In the genomic region with DNA sequence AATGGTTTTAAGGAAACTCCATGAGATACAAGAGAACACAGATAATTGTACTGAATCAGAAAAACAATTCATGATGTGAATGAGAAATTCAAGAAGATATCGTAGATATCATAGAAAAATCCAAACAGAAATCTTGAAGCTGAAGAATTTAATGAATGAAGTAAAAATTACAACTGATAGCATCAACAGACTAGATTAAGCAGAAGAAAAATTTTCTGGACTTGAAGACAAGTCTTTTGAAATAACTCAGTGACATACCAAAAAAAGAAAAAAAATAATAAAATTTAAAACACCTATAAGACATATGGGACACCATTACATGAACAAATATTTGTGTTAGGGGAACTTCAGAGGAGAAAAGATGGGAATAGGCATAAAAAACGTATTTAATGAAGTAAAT, we compare ENCODE assay signal across 29 cellular contexts.
A peak's percentile ranks its signal among the peaks of the same experiment; 100 is the strongest.
DNase-seq lines count a peak whose midpoint lies in the region; ATAC-seq, FAIRE-seq and TF ChIP-seq lines count a peak whose summit lies in the region.
"Had no signal": no experiment of that assay in that cellular context is flagged by ENCODE, and none has a peak within 500 bp of the region (broad histone marks: within the 10 kb centered on the region; RNA-seq: fewer than 3 reads in every experiment).

No MANE protein-coding gene starts in this region.

- H4K20me1 ChIP-seq in K562 (replicated peaks; ENCODE audit: control insufficient read depth, insufficient read depth, low read length) = no peaks in the 10 kb centered on the region
- H4K20me1 ChIP-seq: BLaER1; BLaER1 treated with 17β-estradiol and CSF1 and Interleukin-3, amounts not matched to agents 10 nM and 100 nM had no signal

- H3K9ac ChIP-seq in K562 (ENCODE audit: insufficient read depth in 1 of 2, low read depth in 2 of 2, low read length in 2 of 2) = no peak overlapping the region
- H3K9ac ChIP-seq: BLaER1; BLaER1 treated with 17β-estradiol and CSF1 and Interleukin-3, amounts not matched to agents 10 nM and 100 nM had no signal

- no peak for FAIRE-seq in K562 (lab: Jason Lieb, UNC)
- FAIRE-seq in frontal cortex (lab: Jason Lieb, UNC) = no peak
- FAIRE-seq: A204.1, A549, D721Med had no signal

- H3K9me3 ChIP-seq in K562 (replicated peaks; ENCODE audit: control insufficient read depth, insufficient read depth, low read depth, low read length) = peaks cover 15% of the 10 kb centered on the region
- H3K9me3 ChIP-seq: A549, BE2C, Caco-2 had no signal

- no peak for TF ChIP-seq POLR2A in K562 (conservative IDR thresholded peaks at IDR 0.05)

- BruUV-seq in K562 (replicated peaks; lab: Mats Ljungman, UMichigan) = no TSS peak

- no peak overlapping the region for H2AFZ ChIP-seq in K562 (ENCODE audit: low read depth, low read length)

- H3K4me3 ChIP-seq in K562 = no peak overlapping the region
- H3K4me3 ChIP-seq: A549; BLaER1; BLaER1 treated with 17β-estradiol and CSF1 and Interleukin-3, amounts not matched to agents 10 nM and 100 nM had no signal

- intact Hi-C loops in K562 (cut with micrococcal nuclease) = no loop called here

- CTCF ChIA-PET in K562 (lab: Yijun Ruan, JAX; ENCODE audit: low intra/inter-chr PET ratio) = no interaction called here

- 47% methylated on average over 2 of the region's 2 CpGs for WGBS in K562 (ENCODE audit: insufficient coverage, low coverage, missing lambda C conversion rate)

- no peaks in the 10 kb centered on the region for H3K4me1 ChIP-seq in K562 (replicated peaks in 1 of 2; ENCODE audit: control insufficient read depth in 2 of 2, insufficient read depth in 2 of 2, low read length in 2 of 2)
- H3K4me1 ChIP-seq: A549; BE2C; BLaER1; BLaER1 treated with 17β-estradiol and CSF1 and Interleukin-3, amounts not matched to agents 10 nM and 100 nM had no signal

- H3K9me1 ChIP-seq in K562 (ENCODE audit: control insufficient read depth, insufficient read depth, low read length) = no peaks in the 10 kb centered on the region

- no peak for DNase-seq in K562 (ENCODE audit: extremely low read depth in 1 of 4, low spot score in 3 of 4)
- DNase-seq in frontal cortex (ENCODE audit: low spot score in 2 of 2) = no peak
- DNase-seq: 8988T; ACHN; AML-193; BE2C; C1 segment of cervical spinal cord; Caco-2; Calu3; CD4-positive, alpha-beta memory T cell; CD4-positive, alpha-beta T cell; CD4-positive, CD25-positive, alpha-beta regulatory T cell; CD8-positive, alpha-beta memory T cell; CD8-positive, alpha-beta T cell; COR-L47; DMS 273 treated with DMSO at 0.1 percent for 48 hours; DMS153; DMS53; DMS79; DMS79 treated with DMSO at 0.1 percent for 48 hours; DND-41; EL had no signal

- no peak for TF ChIP-seq RAD21 in K562 (CRISPR knock-in tag; conservative IDR thresholded peaks at IDR 0.05 in 1 of 2, IDR thresholded peaks at IDR 0.05 in 1 of 2)

- no peaks in the 10 kb centered on the region for H3K36me3 ChIP-seq in K562 (ENCODE audit: control insufficient read depth, insufficient read depth, low read length)
- H3K36me3 ChIP-seq: BE2C; BLaER1; BLaER1 treated with 17β-estradiol and CSF1 and Interleukin-3, amounts not matched to agents 10 nM and 100 nM had no signal

- H3K27ac ChIP-seq in K562 (ENCODE audit: extremely low read depth, low read depth, low read length) = no peak overlapping the region
- H3K27ac ChIP-seq: 22Rv1; A549; BLaER1; BLaER1 treated with 17β-estradiol and CSF1 and Interleukin-3, amounts not matched to agents 10 nM and 100 nM; C4-2B had no signal

- H3K4me2 ChIP-seq in K562 (ENCODE audit: insufficient read depth, low read length) = no peak overlapping the region
- H3K4me2 ChIP-seq: A549; BLaER1; BLaER1 treated with 17β-estradiol and CSF1 and Interleukin-3, amounts not matched to agents 10 nM and 100 nM had no signal

- no peaks in the 10 kb centered on the region for H3K79me2 ChIP-seq in K562 (ENCODE audit: control insufficient read depth, insufficient read depth, low read length)

- no peak for ATAC-seq in K562
- ATAC-seq: A549; CD8-positive, alpha-beta T cell had no signal

- TF ChIP-seq EP300 in K562 (IDR thresholded peaks at IDR 0.05; ENCODE audit: low read length) = no peak

- no peak for TF ChIP-seq CTCF in K562 (IDR thresholded peaks at IDR 0.05 in 2 of 3, conservative IDR thresholded peaks at IDR 0.05 in 1 of 3; ENCODE audit: insufficient read depth in 2 of 3, low read depth in 1 of 3, low read length in 3 of 3)

- POLR2A ChIA-PET in K562 (lab: Yijun Ruan, JAX) = no interaction called here

- in situ Hi-C loops in K562 (cut with MboI) = no loop called here

- no peaks in the 10 kb centered on the region for H3K27me3 ChIP-seq in K562 (ENCODE audit: control insufficient read depth in 2 of 2, insufficient read depth in 2 of 2, low read length in 2 of 2)
- H3K27me3 ChIP-seq: BE2C; BLaER1; BLaER1 treated with 17β-estradiol and CSF1 and Interleukin-3, amounts not matched to agents 10 nM and 100 nM had no signal

TF ChIP-seq in K562, 482 proteins besides CTCF, POLR2A, EP300 and RAD21:
- TF ChIP-seq SRSF9 (IDR thresholded peaks at IDR 0.05; ENCODE audit: borderline replicate concordance, low read depth, low read length) = no peak
- peak; percentile 89; the same call in 1 of the 2 replicates for TF ChIP-seq TRIM28 (IDR thresholded peaks at IDR 0.05)
- TF ChIP-seq HLTF (IDR thresholded peaks at IDR 0.05) = 0 out of 2 replicates have a peak, but pooled peaks have one; percentile 60
- peak; percentile 35 to 64; a peak in 2 of 4 replicates for TF ChIP-seq TRIM24 (IDR thresholded peaks at IDR 0.05)
- TF ChIP-seq CBX3 (IDR thresholded peaks at IDR 0.05; ENCODE audit: borderline replicate concordance in 1 of 2, low read length in 2 of 2) = 0 out of 3 replicates have a peak, but pooled peaks of 1 of the 2 experiments have one; percentile 44
- no peak for TF ChIP-seq HNRNPL (IDR thresholded peaks at IDR 0.05; ENCODE audit: low read depth, low read length)
- TF ChIP-seq ZNF583 (CRISPR knock-in tag; IDR thresholded peaks at IDR 0.05) = peak; percentile 79; the same call in 1 of the 2 replicates
